Comparison of ENCODE assay signal across 8 cellular contexts in the genomic region with DNA sequence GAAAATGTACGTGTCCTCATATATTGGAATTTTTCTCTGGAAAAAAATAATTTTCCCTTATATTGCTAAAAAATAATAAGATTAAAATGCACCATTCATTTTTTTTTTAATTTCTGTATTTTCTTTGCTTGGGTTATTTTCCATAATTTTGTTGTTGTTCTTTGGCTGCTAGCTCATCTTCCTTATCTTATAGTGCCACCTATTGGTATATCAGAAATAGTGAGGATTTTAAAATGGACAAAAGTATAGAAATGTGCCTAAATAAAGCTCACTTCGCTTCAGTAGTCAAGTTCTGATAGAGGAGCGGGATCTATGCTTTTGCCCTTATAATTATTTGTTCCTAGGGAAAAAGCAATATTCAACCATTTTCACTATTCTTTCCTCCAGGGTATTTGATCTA.
DNase-seq lines count a peak whose midpoint lies in the region; ATAC-seq and TF ChIP-seq lines count a peak whose summit lies in the region.
"Had no signal": no experiment of that assay in that cellular context is flagged by ENCODE, and none has a peak within 500 bp of the region (broad histone marks: within the 10 kb centered on the region; RNA-seq: fewer than 3 reads in every experiment).

No MANE protein-coding gene starts in this region.

- no peaks in the 10 kb centered on the region for H3K4me1 ChIP-seq in body of pancreas

- H3K9me3 Mint-ChIP-seq in nephron progenitor cell: peaks cover 3% of the 10 kb centered on the region

- no peaks in the 10 kb centered on the region for H3K36me3 ChIP-seq in body of pancreas (replicated peaks in 1 of 2; ENCODE audit: insufficient read depth in 1 of 2, low read depth in 2 of 2)

- H3K27me3 Mint-ChIP-seq in nephron progenitor cell (ENCODE audit: low read depth, poor library complexity): peaks cover 3% of the 10 kb centered on the region

- no peaks in the 10 kb centered on the region for H3K9me3 ChIP-seq in body of pancreas

- peak; percentile 3 for DNase-seq in GM03348 (ENCODE audit: low spot score)
- DNase-seq in LoVo (ENCODE audit: low spot score): peak; percentile 2
- no peak for DNase-seq in body of pancreas
- DNase-seq in nephron progenitor cell: no peak
- no peak for DNase-seq in activated T-cell treated with anti-CD3 and anti-CD28 coated beads, Interleukin-2, amount 50 U/mL, for 1 hour
- DNase-seq in NK-92 (lab: John Stamatoyannopoulos, UW; ENCODE audit: unreplicated experiment): no peak
- DNase-seq: MV-4-11 had no signal

- no peak overlapping the region for H3K4me3 ChIP-seq in body of pancreas

- intact Hi-C loops in body of pancreas (cut with DNase I): no loop called here

- H3K27ac Mint-ChIP-seq in nephron progenitor cell: no peak overlapping the region

- no peaks in the 10 kb centered on the region for H3K4me1 Mint-ChIP-seq in nephron progenitor cell

- TF ChIP-seq POLR2A in body of pancreas (IDR thresholded peaks at IDR 0.05): no peak

- no peak overlapping the region for H3K4me3 Mint-ChIP-seq in nephron progenitor cell

- no peaks in the 10 kb centered on the region for H3K36me3 Mint-ChIP-seq in nephron progenitor cell (ENCODE audit: low read depth)

- no peak overlapping the region for H3K27ac ChIP-seq in body of pancreas

- TF ChIP-seq CTCF in body of pancreas (IDR thresholded peaks at IDR 0.05) (peak; percentile 7 to 47 (median 44)), nephron progenitor cell (IDR thresholded peaks at IDR 0.05) (peak; percentile 64)

- H3K27me3 ChIP-seq in body of pancreas: no peaks in the 10 kb centered on the region

- ATAC-seq in body of pancreas: no peak
- no peak for ATAC-seq in GM18909 (IDR thresholded peaks at IDR 0.05; ENCODE audit: poor library complexity, unreplicated experiment)

- 36 to 39% methylated on average over 3 of the region's 3 CpGs for WGBS in body of pancreas, 2 donors

Comparison
In these comparisons a context has a peak if more than half of its experiments do, and no peak if none do; other contexts are left out.
1. DNase-seq: peak in GM03348 (single experiment) and LoVo (single experiment); none in body of pancreas (0 of 4), nephron progenitor cell (single experiment), activated T-cell treated with anti-CD3 and anti-CD28 coated beads, Interleukin-2, amount 50 U/mL, for 1 hour (single experiment) and NK-92 (single experiment).